In the genomic region with DNA sequence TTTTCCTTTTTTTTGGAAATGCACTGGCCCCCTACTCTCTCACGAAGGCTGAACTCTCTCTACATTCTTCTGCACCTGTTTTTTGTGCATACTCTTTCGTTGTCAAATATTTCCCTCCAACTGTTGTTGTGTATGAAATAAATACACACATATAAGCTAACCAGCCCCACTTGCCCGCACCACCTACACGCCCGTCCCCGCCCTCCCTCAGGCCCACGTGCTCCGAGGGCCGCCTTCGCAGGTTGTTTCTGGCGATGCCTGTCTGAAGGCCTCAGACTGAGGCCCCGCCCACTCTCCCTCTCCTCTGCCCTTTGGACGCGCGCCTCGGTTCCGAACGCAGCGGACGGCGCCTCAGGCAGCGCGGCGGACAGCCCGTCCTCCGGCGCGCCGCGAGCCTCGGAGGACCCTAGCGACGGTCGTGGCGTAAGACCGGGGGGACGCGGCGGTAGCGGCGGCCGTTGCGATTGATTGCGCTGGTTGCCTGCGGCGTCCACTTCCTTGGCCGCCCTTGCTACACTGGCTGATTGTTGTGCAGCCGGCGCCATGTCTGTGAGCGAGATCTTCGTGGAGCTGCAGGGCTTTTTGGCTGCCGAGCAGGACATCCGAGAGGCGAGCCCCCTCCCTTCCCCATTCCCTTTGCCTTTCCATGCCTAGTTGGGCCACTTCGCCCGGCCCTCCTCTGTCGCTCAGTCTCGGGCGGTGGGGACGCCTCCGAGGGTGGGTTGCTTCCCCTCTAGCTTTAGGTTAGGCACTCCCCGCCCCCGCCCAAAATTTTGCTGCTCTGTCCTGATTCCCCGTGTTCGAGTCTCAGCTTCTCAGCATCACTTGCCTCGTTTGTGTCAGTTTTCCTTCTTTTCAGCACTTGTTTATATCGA, we compare ENCODE assay signal across 1 cellular context.
TF ChIP-seq lines count a peak whose summit lies in the region.

A gene (plus strand): TSS at position 415 of the 875 bp plus-strand sequence. CDS start 129 bp downstream, at position 544.

TF ChIP-seq in WTC11, 78 proteins besides CTCF, POLR2A, EP300 and RAD21 (continued from another document):
- TF ChIP-seq, protein P1, sequence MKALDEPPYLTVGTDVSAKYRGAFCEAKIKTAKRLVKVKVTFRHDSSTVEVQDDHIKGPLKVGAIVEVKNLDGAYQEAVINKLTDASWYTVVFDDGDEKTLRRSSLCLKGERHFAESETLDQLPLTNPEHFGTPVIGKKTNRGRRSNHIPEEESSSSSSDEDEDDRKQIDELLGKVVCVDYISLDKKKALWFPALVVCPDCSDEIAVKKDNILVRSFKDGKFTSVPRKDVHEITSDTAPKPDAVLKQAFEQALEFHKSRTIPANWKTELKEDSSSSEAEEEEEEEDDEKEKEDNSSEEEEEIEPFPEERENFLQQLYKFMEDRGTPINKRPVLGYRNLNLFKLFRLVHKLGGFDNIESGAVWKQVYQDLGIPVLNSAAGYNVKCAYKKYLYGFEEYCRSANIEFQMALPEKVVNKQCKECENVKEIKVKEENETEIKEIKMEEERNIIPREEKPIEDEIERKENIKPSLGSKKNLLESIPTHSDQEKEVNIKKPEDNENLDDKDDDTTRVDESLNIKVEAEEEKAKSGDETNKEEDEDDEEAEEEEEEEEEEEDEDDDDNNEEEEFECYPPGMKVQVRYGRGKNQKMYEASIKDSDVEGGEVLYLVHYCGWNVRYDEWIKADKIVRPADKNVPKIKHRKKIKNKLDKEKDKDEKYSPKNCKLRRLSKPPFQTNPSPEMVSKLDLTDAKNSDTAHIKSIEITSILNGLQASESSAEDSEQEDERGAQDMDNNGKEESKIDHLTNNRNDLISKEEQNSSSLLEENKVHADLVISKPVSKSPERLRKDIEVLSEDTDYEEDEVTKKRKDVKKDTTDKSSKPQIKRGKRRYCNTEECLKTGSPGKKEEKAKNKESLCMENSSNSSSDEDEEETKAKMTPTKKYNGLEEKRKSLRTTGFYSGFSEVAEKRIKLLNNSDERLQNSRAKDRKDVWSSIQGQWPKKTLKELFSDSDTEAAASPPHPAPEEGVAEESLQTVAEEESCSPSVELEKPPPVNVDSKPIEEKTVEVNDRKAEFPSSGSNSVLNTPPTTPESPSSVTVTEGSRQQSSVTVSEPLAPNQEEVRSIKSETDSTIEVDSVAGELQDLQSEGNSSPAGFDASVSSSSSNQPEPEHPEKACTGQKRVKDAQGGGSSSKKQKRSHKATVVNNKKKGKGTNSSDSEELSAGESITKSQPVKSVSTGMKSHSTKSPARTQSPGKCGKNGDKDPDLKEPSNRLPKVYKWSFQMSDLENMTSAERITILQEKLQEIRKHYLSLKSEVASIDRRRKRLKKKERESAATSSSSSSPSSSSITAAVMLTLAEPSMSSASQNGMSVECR (CRISPR knock-in tag; IDR thresholded peaks at IDR 0.05; ENCODE audit: borderline replicate concordance), result peak; percentile 94
- TF ChIP-seq, protein P2, sequence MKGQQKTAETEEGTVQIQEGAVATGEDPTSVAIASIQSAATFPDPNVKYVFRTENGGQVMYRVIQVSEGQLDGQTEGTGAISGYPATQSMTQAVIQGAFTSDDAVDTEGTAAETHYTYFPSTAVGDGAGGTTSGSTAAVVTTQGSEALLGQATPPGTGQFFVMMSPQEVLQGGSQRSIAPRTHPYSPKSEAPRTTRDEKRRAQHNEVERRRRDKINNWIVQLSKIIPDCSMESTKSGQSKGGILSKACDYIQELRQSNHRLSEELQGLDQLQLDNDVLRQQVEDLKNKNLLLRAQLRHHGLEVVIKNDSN (CRISPR knock-in tag; IDR thresholded peaks at IDR 0.05), result peak; percentile 97
- no peak for TF ChIP-seq GTF2I (CRISPR knock-in tag; conservative IDR thresholded peaks at IDR 0.05)
- no peak for TF ChIP-seq ZNF317 (CRISPR knock-in tag; IDR thresholded peaks at IDR 0.05; ENCODE audit: borderline replicate concordance, low read depth)
- peak; percentile 75; the same call in 1 of the 2 replicates for TF ChIP-seq CREM (CRISPR knock-in tag; IDR thresholded peaks at IDR 0.05)
- no peak for TF ChIP-seq ELF4 (CRISPR knock-in tag; IDR thresholded peaks at IDR 0.05; ENCODE audit: low read depth)
- TF ChIP-seq NR1H2 (CRISPR knock-in tag; IDR thresholded peaks at IDR 0.05), result no peak
- TF ChIP-seq JAZF1 (CRISPR knock-in tag; IDR thresholded peaks at IDR 0.05), result no peak
- no peak for TF ChIP-seq RORB (CRISPR knock-in tag; IDR thresholded peaks at IDR 0.05)
